Comparison of ENCODE assay signal across 8 cellular contexts in genomic region chr11:119030029-119030328, GRCh38. TPM values are rescaled to one million over a fixed set of nuclear protein-coding genes. Genes with fewer than 3 reads are reported as not detected.
DNase-seq lines count a peak whose midpoint lies in the region; ATAC-seq and TF ChIP-seq lines count a peak whose summit lies in the region.

No MANE protein-coding gene starts in this region.

- DNase-seq in CD8-positive, alpha-beta memory T cell, result peak in 2 of 5 donors; percentile 4 to 22
- DNase-seq in PC-3 (no peak), epithelial cell of proximal tubule (ENCODE audit: low read depth) (no peak), prostate gland (ENCODE audit: low spot score) (no peak), Kasumi-1 (lab: John Stamatoyannopoulos, UW) (no peak), posterior cingulate gyrus (no peak)
- no peak for DNase-seq in stimulated activated CD4-positive, alpha-beta T cell treated with anti-CD3 and anti-CD28 coated beads, Interleukin-1b, Interleukin-23, amount 100 ng/mL, for 48 hours

- H3K9me3 ChIP-seq in CD8-positive, alpha-beta memory T cell (ENCODE audit: low read length), result no peaks in the 10 kb centered on the region
- H3K9me3 ChIP-seq in PC-3 (ENCODE audit: low read length) (no peaks in the 10 kb centered on the region), prostate gland (no peaks in the 10 kb centered on the region)

- peaks cover 2% of the 10 kb centered on the region for H3K36me3 ChIP-seq in CD8-positive, alpha-beta memory T cell (ENCODE audit: insufficient read depth, low read length)
- peaks cover 5% of the 10 kb centered on the region; the same call in 1 of the 2 replicates for H3K36me3 ChIP-seq in PC-3 (ENCODE audit: low read depth, low read length)
- no peaks in the 10 kb centered on the region for H3K36me3 ChIP-seq in prostate gland

- no peaks in the 10 kb centered on the region for H3K27me3 Mint-ChIP-seq in CD8-positive, alpha-beta memory T cell

- H3K4me3 ChIP-seq in CD8-positive, alpha-beta memory T cell (ENCODE audit: low read length), result peak overlapping the region; percentile 85
- peak overlapping the region; percentile 96 for H3K4me3 ChIP-seq in PC-3 (ENCODE audit: low read length)
- peak overlapping the region; percentile 96 for H3K4me3 ChIP-seq in epithelial cell of proximal tubule (ENCODE audit: low read depth, low read length)
- peak overlapping the region; percentile 68 to 75 for H3K4me3 ChIP-seq in prostate gland

- H4K20me1 ChIP-seq in PC-3 (ENCODE audit: low read length), result no peaks in the 10 kb centered on the region

- H3K27ac Mint-ChIP-seq in CD8-positive, alpha-beta memory T cell, result peak overlapping the region; percentile 45 to 97 (median 91)

- TF ChIP-seq POLR2A in prostate gland (IDR thresholded peaks at IDR 0.05), result no peak

- H3K4me2 ChIP-seq in PC-3 (ENCODE audit: low read length), result peak overlapping the region; percentile 99

- BruUV-seq in PC-3 (replicated peaks; lab: Mats Ljungman, UMichigan), result no TSS peak

- H3K4me1 Mint-ChIP-seq in CD8-positive, alpha-beta memory T cell, result peaks cover 14 to 24% (median 21%) of the 10 kb centered on the region in 3 donors

- no peaks in the 10 kb centered on the region for H3K27me3 ChIP-seq in CD8-positive, alpha-beta memory T cell (ENCODE audit: insufficient read depth, low read length, poor library complexity, severe bottlenecking)
- H3K27me3 ChIP-seq in PC-3 (ENCODE audit: low read length) (no peaks in the 10 kb centered on the region), prostate gland (replicated peaks; ENCODE audit: insufficient read depth) (no peaks in the 10 kb centered on the region)

- CTCF ChIA-PET in CD8-positive, alpha-beta memory T cell (lab: Charles Lee), result interaction anchor here (0.9 to 1.2 kb wide), 2 partner anchors 9 to 32 kb away, joined by 3 to 4 read pairs; partner anchors contain the start of gene CENATAC
- CTCF ChIA-PET in PC-3 (lab: Charles Lee), result no interaction called here

- peaks cover 0 to 18% (median 4%) of the 10 kb centered on the region in 3 donors for H3K36me3 Mint-ChIP-seq in CD8-positive, alpha-beta memory T cell

- POLR2A ChIA-PET in CD8-positive, alpha-beta memory T cell (lab: Charles Lee), result interaction anchor here (0.7 to 1.9 kb wide), 2 partner anchors 11 to 14 kb away, joined by 3 to 10 read pairs; partner anchors contain the start of genes RPS25 and TRAPPC4
- POLR2A ChIA-PET in PC-3 (lab: Charles Lee; ENCODE audit: unreplicated experiment), result no interaction called here

- H3K9me2 ChIP-seq in PC-3 (replicated peaks; ENCODE audit: low read length), result no peaks in the 10 kb centered on the region

- H3K9me3 Mint-ChIP-seq in CD8-positive, alpha-beta memory T cell, result no peaks in the 10 kb centered on the region

- 3% methylated on average over 13 of the region's 13 CpGs for WGBS in prostate gland

- no peaks in the 10 kb centered on the region for H3F3A ChIP-seq in PC-3 (ENCODE audit: low read length, unreplicated experiment)

- peak; percentile 7 for ATAC-seq in GM21786 (IDR thresholded peaks at IDR 0.05; ENCODE audit: unreplicated experiment)
- ATAC-seq in PC-3, result no peak

- peaks cover 14% of the 10 kb centered on the region for H3K4me1 ChIP-seq in CD8-positive, alpha-beta memory T cell (ENCODE audit: insufficient read depth, low read length)
- H3K4me1 ChIP-seq in PC-3 (ENCODE audit: insufficient read depth, low read length) (peaks cover 16% of the 10 kb centered on the region), prostate gland (replicated peaks) (peaks cover 17% of the 10 kb centered on the region)

- no peak for TF ChIP-seq CTCF in PC-3 (conservative IDR thresholded peaks at IDR 0.05; ENCODE audit: low read depth, low read length)
- TF ChIP-seq CTCF in epithelial cell of proximal tubule (conservative IDR thresholded peaks at IDR 0.05; ENCODE audit: low read depth, low read length), result no peak
- TF ChIP-seq CTCF in prostate gland (IDR thresholded peaks at IDR 0.05), result no peak

- peak overlapping the region; percentile 91 for H3K9ac ChIP-seq in PC-3 (ENCODE audit: low read length)

- peak overlapping the region; percentile 82 to 96 (median 90) for H3K4me3 Mint-ChIP-seq in CD8-positive, alpha-beta memory T cell

- H3K27ac ChIP-seq in CD8-positive, alpha-beta memory T cell (ENCODE audit: low read depth, low read length), result peak overlapping the region; percentile 75
- H3K27ac ChIP-seq in PC-3 (ENCODE audit: low read length) (peak overlapping the region; percentile 15; the same call in 1 of the 2 replicates), prostate gland (peak overlapping the region; percentile 91 to 93)

- intact Hi-C loops in PC-3 (cut with micrococcal nuclease), result loop anchor here (2.0 kb wide), 1 partner anchor 73 kb away; no protein-coding TSS in a partner anchor
- intact Hi-C loops in prostate gland (cut with DNase I), result no loop called here
- intact Hi-C loops in posterior cingulate gyrus (cut with DNase I), result loop anchor here (2.0 kb wide), 2 partner anchors 27 to 65 kb away; partner anchors contain the start of gene HYOU1

- H3K79me2 ChIP-seq in PC-3 (ENCODE audit: low read length), result peaks cover 27% of the 10 kb centered on the region

- peak overlapping the region; percentile 99 for H2AFZ ChIP-seq in PC-3 (ENCODE audit: low read length)

RNA-seq across cellular contexts. Expression of gene SLC37A4, which starts 0.7 kb away (rescaled TPM):
- 10 to 100 TPM; 22.7 to 28.5 TPM for total RNA-seq in CD8-positive, alpha-beta memory T cell
- polyA plus RNA-seq in CD8-positive, alpha-beta memory T cell, result 11.3 TPM
- total RNA-seq in PC-3 (2014; rRNA removed), result 31.4 and 35.4 TPM in 2 replicates
- total RNA-seq in epithelial cell of proximal tubule, result 59.2 and 60.0 TPM in 2 replicates
- 10 to 100 TPM; 36.2 to 58.7 TPM for total RNA-seq in prostate gland

RNA-seq across cellular contexts. Expression of gene TRAPPC4, which starts 11.4 kb away (rescaled TPM):
- 100 to 1,000 TPM; 154 TPM for total RNA-seq in CD8-positive, alpha-beta memory T cell
- 125 TPM for polyA plus RNA-seq in CD8-positive, alpha-beta memory T cell
- total RNA-seq in PC-3 (2014; rRNA removed), result 129 and 150 TPM in 2 replicates
- 116 and 155 TPM in 2 replicates for total RNA-seq in epithelial cell of proximal tubule
- 10 to 100 TPM; 79.8 to 83.5 TPM for total RNA-seq in prostate gland

RNA-seq across cellular contexts. Expression of gene RPS25, which starts 11.8 kb away (rescaled TPM):
- total RNA-seq in CD8-positive, alpha-beta memory T cell, result 1,000 to 10,000 TPM; 1,415 to 1,447 TPM
- 4,526 TPM for polyA plus RNA-seq in CD8-positive, alpha-beta memory T cell
- total RNA-seq in PC-3 (2014; rRNA removed) (813 and 931 TPM in 2 replicates), epithelial cell of proximal tubule (1,815 and 2,833 TPM in 2 replicates), prostate gland (1,000 to 10,000 TPM in 1 of 2 donors, 100 to 1,000 TPM in 1; 949 to 1,730 TPM)

RNA-seq across cellular contexts. Expression of gene HYOU1, which starts 27.0 kb away (rescaled TPM):
- 100 to 1,000 TPM; 181 TPM for total RNA-seq in CD8-positive, alpha-beta memory T cell
- 33.4 TPM for polyA plus RNA-seq in CD8-positive, alpha-beta memory T cell
- 168 and 208 TPM in 2 replicates for total RNA-seq in PC-3 (2014; rRNA removed)
- total RNA-seq in epithelial cell of proximal tubule, result 115 and 135 TPM in 2 replicates
- total RNA-seq in prostate gland, result 100 to 1,000 TPM; 115 to 149 TPM

RNA-seq across cellular contexts. Expression of gene CENATAC, which starts 32.0 kb away (rescaled TPM):
- total RNA-seq in CD8-positive, alpha-beta memory T cell, result 10 to 100 TPM; 29.1 to 34.6 TPM
- polyA plus RNA-seq in CD8-positive, alpha-beta memory T cell, result 10.1 TPM
- total RNA-seq in PC-3 (2014; rRNA removed), result 83.5 and 88.0 TPM in 2 replicates
- 13.0 and 14.1 TPM in 2 replicates for total RNA-seq in epithelial cell of proximal tubule
- 10 to 100 TPM; 19.4 to 44.5 TPM for total RNA-seq in prostate gland

Comparison
In these comparisons a context has a peak if more than half of its experiments do, and no peak if none do; other contexts are left out.
1. H3K27ac ChIP-seq: peak in every context shown above with its lines; median percentile 92 in prostate gland; 75 in CD8-positive, alpha-beta memory T cell; 15 in PC-3.